ENCODE assay signal across 28 cellular contexts in genomic region chr17:51670899-51671298, GRCh38.
"Had no signal": no experiment of that assay in that cellular context is flagged by ENCODE, and none has a peak within 500 bp of the region (broad histone marks: within the 10 kb centered on the region; RNA-seq: fewer than 3 reads in every experiment).

No MANE protein-coding gene starts in this region.

- H3K4me3 ChIP-seq: stomach, suprapubic skin, testis, thoracic aorta, thyroid gland, tibial artery, tibial nerve, transverse colon, upper lobe of left lung, upper lobe of right lung, uterus, vagina had no signal

- H3K27me3 Mint-ChIP-seq: stimulated activated memory B cell treated with anti-CD40 and anti-IgM and Interleukin-4, amounts not matched to agents 10 μg/mL and 1 μg/mL and 100 μg/mL, for 72 hours had no signal

- H3K4me1 Mint-ChIP-seq: stimulated activated effector memory CD8-positive, alpha-beta T cell treated with anti-CD3 and anti-CD28 coated beads, Interleukin-12 subunit alpha, Interleukin-12 subunit beta, amount 100 ng/mL, for 72 hours; stimulated activated memory B cell treated with anti-CD40 and anti-IgM and Interleukin-4, amounts not matched to agents 10 μg/mL and 1 μg/mL and 100 μg/mL, for 72 hours; stimulated activated naive B cell treated with anti-CD40 and anti-IgM and Interleukin-4, amounts not matched to agents 10 μg/mL and 1 μg/mL and 100 μg/mL, for 72 hours; stimulated activated naive CD8-positive, alpha-beta T cell treated with anti-CD3 and anti-CD28 coated beads, Interleukin-15, amount 100 ng/mL, for 72 hours had no signal

- H3K4me3 Mint-ChIP-seq: stimulated activated effector memory CD8-positive, alpha-beta T cell treated with anti-CD3 and anti-CD28 coated beads, Interleukin-12 subunit alpha, Interleukin-12 subunit beta, amount 100 ng/mL, for 72 hours; stimulated activated memory B cell treated with anti-CD40 and anti-IgM and Interleukin-4, amounts not matched to agents 10 μg/mL and 1 μg/mL and 100 μg/mL, for 72 hours; stimulated activated naive B cell treated with anti-CD40 and anti-IgM and Interleukin-4, amounts not matched to agents 10 μg/mL and 1 μg/mL and 100 μg/mL, for 72 hours; stimulated activated naive CD8-positive, alpha-beta T cell treated with anti-CD3 and anti-CD28 coated beads, Interleukin-15, amount 100 ng/mL, for 72 hours; stimulated activated naive CD8-positive, alpha-beta T cell treated with anti-CD3 and anti-CD28 coated beads, Interleukin-15, Interleukin-2, amounts not matched to agents 100 ng/mL and 50 ng/mL, for 24 hours; type B pancreatic cell had no signal

- H3K27me3 ChIP-seq: suprapubic skin, testis, thyroid gland, tibial artery, tibial nerve, transverse colon, upper lobe of left lung, upper lobe of right lung, uterus, vagina had no signal

- H3K27ac ChIP-seq: stomach, suprapubic skin, testis, thoracic aorta, thyroid gland, tibial artery, tibial nerve, transverse colon, upper lobe of left lung, upper lobe of right lung, uterus, vagina had no signal

- H3K9me3 Mint-ChIP-seq: stimulated activated memory B cell treated with anti-CD40 and anti-IgM and Interleukin-4, amounts not matched to agents 10 μg/mL and 1 μg/mL and 100 μg/mL, for 72 hours; type B pancreatic cell had no signal

- H3K36me3 ChIP-seq: stomach, suprapubic skin, thoracic aorta, thyroid gland, tibial artery, tibial nerve, transverse colon, upper lobe of left lung, upper lobe of right lung, uterus, vagina had no signal

- DNase-seq: stimulated activated CD4-positive, alpha-beta T cell treated with anti-CD3 and anti-CD28 coated beads, Interleukin-2, amount 100 ng/mL, for 48 hours; stimulated activated CD4-positive, alpha-beta T cell treated with anti-CD3 and anti-CD28 coated beads, Interleukin-4, amount 100 ng/mL, for 1 hour; stimulated activated CD4-positive, alpha-beta T cell treated with anti-CD3 and anti-CD28 coated beads, Interleukin-4, amount 100 ng/mL, for 24 hours; stimulated activated CD4-positive, alpha-beta T cell treated with anti-CD3 and anti-CD28 coated beads, Interleukin-4, amount 100 ng/mL, for 4 hours; stimulated activated CD8-positive, alpha-beta memory T cell treated with anti-CD3 and anti-CD28 coated beads, Interleukin-4, amount 100 ng/mL, for 48 hours; stimulated activated naive B cell treated with anti-CD40 and anti-IgM and Interleukin-4, amounts not matched to agents 10 μg/mL and 1 μg/mL and 100 μg/mL, for 72 hours; stimulated activated naive CD4-positive, alpha-beta T cell; stimulated activated naive CD4-positive, alpha-beta T cell treated with Interleukin-2 at 50 U/mL for 16 hours; stimulated activated naive CD8-positive, alpha-beta T cell treated with anti-CD3 and anti-CD28 coated beads, Interleukin-15, amount 100 ng/mL, for 72 hours; stimulated activated naive CD8-positive, alpha-beta T cell treated with anti-CD3 and anti-CD28 coated beads, Interleukin-15, Interleukin-2, amounts not matched to agents 100 U/mL and 50 U/mL, for 24 hours; stomach; substantia nigra; testis; thyroid gland; tibial artery; transverse colon; trophoblast cell; upper lobe of left lung; upper lobe of right lung; uterus had no signal

- H3K9me3 ChIP-seq: suprapubic skin, testis, thoracic aorta, thyroid gland, tibial artery, transverse colon, upper lobe of left lung, upper lobe of right lung, uterus, vagina had no signal

- H3K27ac Mint-ChIP-seq: stimulated activated effector memory CD8-positive, alpha-beta T cell treated with anti-CD3 and anti-CD28 coated beads, Interleukin-12 subunit alpha, Interleukin-12 subunit beta, amount 100 ng/mL, for 72 hours; stimulated activated memory B cell treated with anti-CD40 and anti-IgM and Interleukin-4, amounts not matched to agents 10 μg/mL and 1 μg/mL and 100 μg/mL, for 72 hours; stimulated activated naive B cell treated with anti-CD40 and anti-IgM and Interleukin-4, amounts not matched to agents 10 μg/mL and 1 μg/mL and 100 μg/mL, for 72 hours; stimulated activated naive CD8-positive, alpha-beta T cell treated with anti-CD3 and anti-CD28 coated beads, Interleukin-15, amount 100 ng/mL, for 72 hours; stimulated activated naive CD8-positive, alpha-beta T cell treated with anti-CD3 and anti-CD28 coated beads, Interleukin-15, Interleukin-2, amounts not matched to agents 100 ng/mL and 50 ng/mL, for 24 hours; type B pancreatic cell had no signal

- H3K36me3 Mint-ChIP-seq: stimulated activated effector memory CD8-positive, alpha-beta T cell treated with anti-CD3 and anti-CD28 coated beads, Interleukin-12 subunit alpha, Interleukin-12 subunit beta, amount 100 ng/mL, for 72 hours; stimulated activated memory B cell treated with anti-CD40 and anti-IgM and Interleukin-4, amounts not matched to agents 10 μg/mL and 1 μg/mL and 100 μg/mL, for 72 hours; stimulated activated naive B cell treated with anti-CD40 and anti-IgM and Interleukin-4, amounts not matched to agents 10 μg/mL and 1 μg/mL and 100 μg/mL, for 72 hours; type B pancreatic cell had no signal

- H3K4me1 ChIP-seq: stomach, suprapubic skin, testis, thyroid gland, tibial artery, tibial nerve, transverse colon, upper lobe of left lung, upper lobe of right lung, uterus, vagina had no signal
